29 cellular contexts compared by ENCODE assay signal in genomic region chr14:81682134-81682533, GRCh38.
"Had no signal": no experiment of that assay in that cellular context is flagged by ENCODE, and none has a peak within 500 bp of the region (broad histone marks: within the 10 kb centered on the region; RNA-seq: fewer than 3 reads in every experiment).

No MANE protein-coding gene starts in this region.

- H3K4me1 Mint-ChIP-seq: activated CD4-positive, alpha-beta T cell treated with anti-CD3 and anti-CD28 coated beads, Interleukin-2, amount 10 ng/mL, durations not matched to agents 7 days and 5 days; activated naive CD4-positive, alpha-beta T cell treated with anti-CD3 and anti-CD28 coated beads, Interleukin-2, amount 50 U/mL, for 24 hours; activated naive CD8-positive, alpha-beta T cell treated with anti-CD3 and anti-CD28 coated beads, Interleukin-2, amount 50 U/mL, for 24 hours; activated T-helper 17 cell treated with anti-CD3 and anti-CD28 coated beads, Interleukin-2, amount 50 U/mL, for 72 hours; immature natural killer cell had no signal

- H3K9me3 Mint-ChIP-seq: activated CD4-positive, alpha-beta T cell treated with anti-CD3 and anti-CD28 coated beads, Interleukin-2, amount 10 ng/mL, durations not matched to agents 7 days and 5 days; activated CD8-positive, alpha-beta T cell treated with anti-CD3 and anti-CD28 coated beads for 36 hours; activated naive CD8-positive, alpha-beta T cell treated with anti-CD3 and anti-CD28 coated beads, Interleukin-2, amount 50 U/mL, for 24 hours had no signal

- H3K4me3 ChIP-seq: gastroesophageal sphincter, pancreas, prostate gland, skin epidermis, testis, transverse colon had no signal

- H3K36me3 ChIP-seq: gastroesophageal sphincter, pancreas, prostate gland, transverse colon had no signal

- H3K27ac ChIP-seq: gastroesophageal sphincter, pancreas, prostate gland, skin epidermis, testis, transverse colon, VCaP had no signal

- H3K27me3 ChIP-seq: pancreas, testis, transverse colon had no signal

- H3K4me1 ChIP-seq: gastroesophageal sphincter, prostate gland, testis, transverse colon had no signal

- H3K36me3 Mint-ChIP-seq: activated naive CD4-positive, alpha-beta T cell treated with anti-CD3 and anti-CD28 coated beads, Interleukin-2, amount 50 U/mL, for 24 hours; immature natural killer cell had no signal

- DNase-seq: activated CD4-positive, alpha-beta T cell treated with anti-CD3 and anti-CD28 coated beads, Interleukin-2, amount 10 ng/mL, durations not matched to agents 7 days and 5 days; activated CD4-positive, CD25-positive, alpha-beta regulatory T cell treated with anti-CD3 and anti-CD28 coated beads, Interleukin-2, amount 50 U/mL, for 72 hours; activated CD8-positive, alpha-beta T cell treated with anti-CD3 and anti-CD28 coated beads for 36 hours; activated gamma-delta T cell treated with Interleukin-2 at 50 U/mL for 16 hours; activated naive CD8-positive, alpha-beta T cell treated with anti-CD3 and anti-CD28 coated beads, Interleukin-2, amount 50 U/mL, for 24 hours; activated T-cell treated with anti-CD3 and anti-CD28 coated beads, Interleukin-2, amount 50 U/mL, for 4 hours; amygdala; caudate nucleus; cortex of kidney; head of caudate nucleus; hippocampal formation; immature natural killer cell; kidney; left colon; mammary epithelial cell; pancreas; stimulated activated CD4-positive, alpha-beta T cell treated with anti-CD3 and anti-CD28 coated beads, Interleukin-12 subunit alpha, Interleukin-12 subunit beta, amount 100 ng/mL, for 4 hours; stimulated activated CD4-positive, alpha-beta T cell treated with anti-CD3 and anti-CD28 coated beads, Interleukin-4, amount 100 ng/mL, for 1 hour; stimulated activated naive CD8-positive, alpha-beta T cell treated with anti-CD3 and anti-CD28 coated beads, Interleukin-15, Interleukin-2, amounts not matched to agents 100 U/mL and 50 U/mL, for 24 hours; T-helper 9 cell; testis; transverse colon had no signal

- H3K4me3 Mint-ChIP-seq: activated CD4-positive, alpha-beta T cell treated with anti-CD3 and anti-CD28 coated beads, Interleukin-2, amount 10 ng/mL, durations not matched to agents 7 days and 5 days; activated CD8-positive, alpha-beta T cell treated with anti-CD3 and anti-CD28 coated beads for 36 hours; activated naive CD4-positive, alpha-beta T cell treated with anti-CD3 and anti-CD28 coated beads, Interleukin-2, amount 50 U/mL, for 24 hours; activated naive CD8-positive, alpha-beta T cell treated with anti-CD3 and anti-CD28 coated beads, Interleukin-2, amount 50 U/mL, for 24 hours; activated T-cell treated with anti-CD3 and anti-CD28 coated beads, Interleukin-2, amount 50 U/mL, for 4 hours; activated T-helper 17 cell treated with anti-CD3 and anti-CD28 coated beads, Interleukin-2, amount 50 U/mL, for 72 hours; immature natural killer cell; nephron had no signal

- H3K9me3 ChIP-seq: gastroesophageal sphincter, pancreas, prostate gland, testis, transverse colon had no signal

- H3K27ac Mint-ChIP-seq: activated CD4-positive, alpha-beta T cell treated with anti-CD3 and anti-CD28 coated beads, Interleukin-2, amount 10 ng/mL, durations not matched to agents 7 days and 5 days; activated CD8-positive, alpha-beta T cell treated with anti-CD3 and anti-CD28 coated beads for 36 hours; activated naive CD4-positive, alpha-beta T cell treated with anti-CD3 and anti-CD28 coated beads, Interleukin-2, amount 50 U/mL, for 24 hours; activated naive CD8-positive, alpha-beta T cell treated with anti-CD3 and anti-CD28 coated beads, Interleukin-2, amount 50 U/mL, for 24 hours; activated T-helper 17 cell treated with anti-CD3 and anti-CD28 coated beads, Interleukin-2, amount 50 U/mL, for 72 hours; immature natural killer cell had no signal
